12 cellular contexts compared by ENCODE assay signal in genomic region chr17:13362341-13363122, GRCh38.
DNase-seq lines count a peak whose midpoint lies in the region; FAIRE-seq and TF ChIP-seq lines count a peak whose summit lies in the region.
"Had no signal": no experiment of that assay in that cellular context is flagged by ENCODE, and none has a peak within 500 bp of the region (broad histone marks: within the 10 kb centered on the region; RNA-seq: fewer than 3 reads in every experiment).

No MANE protein-coding gene starts in this region.

- no peaks in the 10 kb centered on the region for H3K9me3 ChIP-seq in SJSA1 (replicated peaks)

- peak overlapping the region; percentile 68 for H3K27ac ChIP-seq in SJSA1
- H3K27ac ChIP-seq: VCaP had no signal

- no peak for DNase-seq in H54 (ENCODE audit: insufficient read length, low spot score)
- DNase-seq in SJSA1 (ENCODE audit: low read depth in 1 of 2, low spot score in 2 of 2), result peak; percentile 69 to 75
- peak; percentile 96 for DNase-seq in fibroblast of mammary gland (ENCODE audit: low read depth)
- DNase-seq in renal cortical epithelial cell (ENCODE audit: low read depth), result peak; percentile 50
- no peak for DNase-seq in ureter (ENCODE audit: low spot score)
- DNase-seq in activated naive CD4-positive, alpha-beta T cell treated with anti-CD3 and anti-CD28 coated beads, Interleukin-2, amount 10 ng/mL, durations not matched to agents 7 days and 5 days, result no peak
- no peak for DNase-seq in NCI-H2196 treated with DMSO at 0.1 percent for 48 hours (lab: John Stamatoyannopoulos, UW; ENCODE audit: unreplicated experiment)
- DNase-seq: DMS 273 treated with DMSO at 0.1 percent for 48 hours; effector memory CD4-positive, alpha-beta T cell; MM.1S; Right ventricle myocardium superior had no signal

- no peaks in the 10 kb centered on the region for H3K36me3 ChIP-seq in SJSA1

- H3K36me3 Mint-ChIP-seq in activated naive CD4-positive, alpha-beta T cell treated with anti-CD3 and anti-CD28 coated beads, Interleukin-2, amount 10 ng/mL, durations not matched to agents 7 days and 5 days, result no peaks in the 10 kb centered on the region

- peak; percentile 97 for FAIRE-seq in H54 (lab: Jason Lieb, UNC)

- no peak for TF ChIP-seq CTCF in fibroblast of mammary gland (conservative IDR thresholded peaks at IDR 0.05; ENCODE audit: control insufficient read depth, insufficient read depth, low read depth, low read length)

- no peak for TF ChIP-seq POLR2A in H54 (IDR thresholded peaks at IDR 0.05; ENCODE audit: low read depth, low read length)

- H3K27me3 ChIP-seq in SJSA1 (replicated peaks), result no peaks in the 10 kb centered on the region

- no peaks in the 10 kb centered on the region for H3K4me1 Mint-ChIP-seq in activated naive CD4-positive, alpha-beta T cell treated with anti-CD3 and anti-CD28 coated beads, Interleukin-2, amount 10 ng/mL, durations not matched to agents 7 days and 5 days

- no peak overlapping the region for H3K4me3 Mint-ChIP-seq in activated naive CD4-positive, alpha-beta T cell treated with anti-CD3 and anti-CD28 coated beads, Interleukin-2, amount 10 ng/mL, durations not matched to agents 7 days and 5 days

- no peak overlapping the region for H3K27ac Mint-ChIP-seq in activated naive CD4-positive, alpha-beta T cell treated with anti-CD3 and anti-CD28 coated beads, Interleukin-2, amount 10 ng/mL, durations not matched to agents 7 days and 5 days

- peaks cover 28% of the 10 kb centered on the region for H3K4me1 ChIP-seq in SJSA1 (replicated peaks)

- peak overlapping the region; percentile 36 for H3K4me3 ChIP-seq in SJSA1
- peak overlapping the region; percentile 27 for H3K4me3 ChIP-seq in fibroblast of mammary gland (ENCODE audit: control insufficient read depth, low read depth, low read length)

- CTCF ChIA-PET in activated naive CD4-positive, alpha-beta T cell treated with anti-CD3 and anti-CD28 coated beads, Interleukin-2, amount 10 ng/mL, durations not matched to agents 7 days and 5 days (lab: Charles Lee), result no interaction called here

- H3K9me3 Mint-ChIP-seq in activated naive CD4-positive, alpha-beta T cell treated with anti-CD3 and anti-CD28 coated beads, Interleukin-2, amount 10 ng/mL, durations not matched to agents 7 days and 5 days, result no peaks in the 10 kb centered on the region

- no peaks in the 10 kb centered on the region for H3K27me3 Mint-ChIP-seq in activated naive CD4-positive, alpha-beta T cell treated with anti-CD3 and anti-CD28 coated beads, Interleukin-2, amount 10 ng/mL, durations not matched to agents 7 days and 5 days

Comparison
In these comparisons a context has a peak if more than half of its experiments do, and no peak if none do; other contexts are left out.
1. DNase-seq: peak in SJSA1 (2 of 2), fibroblast of mammary gland (single experiment) and renal cortical epithelial cell (single experiment); none in H54 (single experiment), ureter (single experiment), activated naive CD4-positive, alpha-beta T cell treated with anti-CD3 and anti-CD28 coated beads, Interleukin-2, amount 10 ng/mL, durations not matched to agents 7 days and 5 days (single experiment) and NCI-H2196 treated with DMSO at 0.1 percent for 48 hours (single experiment).